In the genomic region with DNA sequence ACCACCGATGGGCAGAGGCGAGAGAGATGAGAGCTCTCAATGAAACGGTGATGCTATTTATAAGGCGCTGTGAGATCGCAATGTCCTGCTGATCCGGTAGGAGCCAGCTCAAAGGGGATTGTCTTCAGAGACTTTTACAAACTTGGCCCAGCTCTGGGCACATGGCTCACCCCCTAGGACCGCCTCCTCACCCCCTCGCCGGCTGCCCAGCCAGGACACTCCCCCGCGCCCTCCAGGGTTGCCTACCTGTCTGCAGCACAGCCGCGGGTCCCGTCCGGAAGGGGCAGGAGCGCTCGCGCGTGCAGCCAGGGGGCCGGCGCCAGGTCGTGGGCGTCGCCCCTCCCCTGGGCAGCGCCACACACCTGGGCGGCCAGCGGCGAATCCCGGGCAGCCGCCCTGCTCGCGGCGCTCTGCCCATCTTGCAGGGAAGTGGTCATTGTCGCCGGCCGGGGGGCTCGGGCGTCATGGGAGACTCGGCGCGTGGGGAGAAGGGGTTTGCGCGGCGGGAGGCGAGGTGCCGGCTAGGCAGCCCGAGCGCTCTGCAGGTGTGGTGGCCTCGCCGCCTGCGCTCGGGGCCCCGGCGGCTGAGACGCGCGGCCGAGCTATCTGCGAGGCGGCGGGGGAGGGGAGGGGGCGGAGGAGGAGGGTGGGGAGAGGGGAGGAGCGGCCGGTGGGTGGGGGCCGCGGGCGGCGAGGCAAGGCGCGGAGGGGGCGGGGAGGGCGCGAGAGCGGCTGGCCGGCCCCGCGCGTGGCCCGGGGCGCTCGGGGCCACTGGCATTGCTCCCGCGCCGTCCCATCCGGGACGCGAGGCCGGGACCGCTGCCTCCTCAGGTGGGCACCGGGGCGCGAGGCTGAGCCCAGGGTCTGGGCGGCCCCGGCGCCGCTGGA, we compare ENCODE assay signal across 8 cellular contexts. TPM values are rescaled to one million over a fixed set of nuclear protein-coding genes. Genes with fewer than 3 reads are reported as not detected.
DNase-seq lines count a peak whose midpoint lies in the region; ATAC-seq and FAIRE-seq lines count a peak whose summit lies in the region.

GRB14 (minus strand) TSS at position 610 of the 888 bp plus-strand sequence; CDS start at position 437, 173 bp downstream.

- peaks cover 28% of the 10 kb centered on the region for H3K27me3 Mint-ChIP-seq in activated CD4-positive, alpha-beta T cell treated with anti-CD3 and anti-CD28 coated beads, Interleukin-2, amount 10 ng/mL, durations not matched to agents 24 days and 14 days

- peaks cover 3% of the 10 kb centered on the region for H3K4me1 Mint-ChIP-seq in activated CD4-positive, alpha-beta T cell treated with anti-CD3 and anti-CD28 coated beads, Interleukin-2, amount 10 ng/mL, durations not matched to agents 24 days and 14 days

- no peaks in the 10 kb centered on the region for H3K36me3 Mint-ChIP-seq in activated CD4-positive, alpha-beta T cell treated with anti-CD3 and anti-CD28 coated beads, Interleukin-2, amount 10 ng/mL, durations not matched to agents 24 days and 14 days (ENCODE audit: low read depth)

- H3K27ac Mint-ChIP-seq in activated CD4-positive, alpha-beta T cell treated with anti-CD3 and anti-CD28 coated beads, Interleukin-2, amount 10 ng/mL, durations not matched to agents 24 days and 14 days = peak within 1 kb of the TSS; percentile 16

- intact Hi-C loops in activated CD4-positive, alpha-beta T cell treated with anti-CD3 and anti-CD28 coated beads, Interleukin-2, amount 10 ng/mL, durations not matched to agents 24 days and 14 days (cut with micrococcal nuclease) = no loop called here

- no peaks in the 10 kb centered on the region for H3K27me3 ChIP-seq in endocrine pancreas (ENCODE audit: control insufficient read depth, insufficient read depth, low read length)

- no peak for DNase-seq in activated CD4-positive, alpha-beta T cell treated with anti-CD3 and anti-CD28 coated beads, Interleukin-2, amount 10 ng/mL, durations not matched to agents 24 days and 14 days
- DNase-seq in activated CD4-positive, alpha-beta T cell treated with anti-CD3 and anti-CD28 coated beads for 1 hour = no peak
- DNase-seq in NCI-H748 (lab: John Stamatoyannopoulos, UW; ENCODE audit: unreplicated experiment) = peak; percentile 90
- DNase-seq in urothelium cell line (ENCODE audit: low spot score) = peak; percentile 84
- no peak for DNase-seq in UCSD-AML1 (lab: John Stamatoyannopoulos, UW; ENCODE audit: unreplicated experiment)

- H3K9me3 ChIP-seq in endocrine pancreas (ENCODE audit: control insufficient read depth, low read length) (no peaks in the 10 kb centered on the region), mesodermal cell (ENCODE audit: control insufficient read depth, low read length) (no peaks in the 10 kb centered on the region)

- FAIRE-seq in urothelium cell line (lab: Jason Lieb, UNC) = peak; percentile 48

- H3K4me1 ChIP-seq in endocrine pancreas (ENCODE audit: control insufficient read depth, insufficient read depth, low read length) (peaks cover 7% of the 10 kb centered on the region), mesodermal cell (ENCODE audit: control insufficient read depth, insufficient read depth, low read length, poor library complexity, severe bottlenecking) (peaks cover 21% of the 10 kb centered on the region)

- no peak for ATAC-seq in HG02623 (IDR thresholded peaks at IDR 0.05; ENCODE audit: unreplicated experiment)

- WGBS in mesodermal cell (ENCODE audit: insufficient coverage in 2 of 2), 2 experiments = 0 to 1% methylated on average over 37 to 47 of the region's 96 CpGs

- no peak within 1 kb of the TSS for H3K27ac ChIP-seq in mesodermal cell (ENCODE audit: low read depth, low read length, severe bottlenecking)

- H3K9ac ChIP-seq in endocrine pancreas (ENCODE audit: control insufficient read depth, insufficient read depth, low read length) = peak within 1 kb of the TSS; percentile 60

- H3K36me3 ChIP-seq in endocrine pancreas (ENCODE audit: control insufficient read depth, insufficient read depth, low read length) (no peaks in the 10 kb centered on the region), mesodermal cell (ENCODE audit: control insufficient read depth, insufficient read depth, low read length) (no peaks in the 10 kb centered on the region)

- H3K4me3 Mint-ChIP-seq in activated CD4-positive, alpha-beta T cell treated with anti-CD3 and anti-CD28 coated beads, Interleukin-2, amount 10 ng/mL, durations not matched to agents 24 days and 14 days = peak within 1 kb of the TSS; percentile 37

- peak within 1 kb of the TSS; percentile 82 for H3K4me3 ChIP-seq in endocrine pancreas (ENCODE audit: control insufficient read depth, insufficient read depth, low read length)
- H3K4me3 ChIP-seq in mesodermal cell (ENCODE audit: extremely low read depth, insufficient read depth, low read length, poor library complexity, severe bottlenecking) = peak within 1 kb of the TSS; percentile 64

- no peaks in the 10 kb centered on the region for H3K9me3 Mint-ChIP-seq in activated CD4-positive, alpha-beta T cell treated with anti-CD3 and anti-CD28 coated beads, Interleukin-2, amount 10 ng/mL, durations not matched to agents 24 days and 14 days

RNA-seq across cellular contexts. Expression of gene GRB14, which starts in this region (rescaled TPM):
- total RNA-seq in activated CD4-positive, alpha-beta T cell treated with anti-CD3 and anti-CD28 coated beads, Interleukin-2, amount 10 ng/mL, durations not matched to agents 24 days and 14 days = not detected in 2 replicates
- polyA plus RNA-seq in mesodermal cell (2013, experiment 1 of 2) = 3.6 TPM
- polyA plus RNA-seq in mesodermal cell (2013, experiment 2 of 2) = 4.9 TPM

Comparison
In these comparisons a context has a peak if more than half of its experiments do, and no peak if none do; other contexts are left out.
1. DNase-seq: peak in NCI-H748 (single experiment) and urothelium cell line (single experiment); none in activated CD4-positive, alpha-beta T cell treated with anti-CD3 and anti-CD28 coated beads, Interleukin-2, amount 10 ng/mL, durations not matched to agents 24 days and 14 days (single experiment), activated CD4-positive, alpha-beta T cell treated with anti-CD3 and anti-CD28 coated beads for 1 hour (single experiment) and UCSD-AML1 (single experiment).